14 cellular contexts compared by ENCODE assay signal in the genomic region with DNA sequence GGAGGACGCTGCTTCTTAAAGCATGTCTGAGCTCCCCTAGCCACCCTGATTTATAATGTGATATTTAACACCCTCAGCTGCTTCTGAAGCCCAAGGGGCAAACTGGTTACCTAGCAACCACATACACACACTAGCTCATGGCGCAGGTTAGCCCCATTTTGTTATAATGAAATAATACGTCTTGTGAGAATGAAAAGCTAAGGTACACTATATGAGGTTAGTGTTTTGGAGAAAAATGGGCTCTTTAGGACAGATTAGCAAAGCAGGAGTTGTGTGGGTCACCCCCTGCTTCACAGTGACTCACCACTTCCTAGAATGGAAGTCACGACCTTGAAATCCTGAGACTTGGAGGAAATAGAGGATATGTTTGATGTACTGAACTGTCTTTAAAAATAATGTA.
DNase-seq lines count a peak whose midpoint lies in the region; ATAC-seq and TF ChIP-seq lines count a peak whose summit lies in the region.
"Had no signal": no experiment of that assay in that cellular context is flagged by ENCODE, and none has a peak within 500 bp of the region (broad histone marks: within the 10 kb centered on the region; RNA-seq: fewer than 3 reads in every experiment).

No MANE protein-coding gene starts in this region.

- H3K9me3 ChIP-seq in neural cell (ENCODE audit: low read length) (no peaks in the 10 kb centered on the region), BE2C (no peaks in the 10 kb centered on the region; the same call in 1 of the 2 replicates)

- peaks cover 2% of the 10 kb centered on the region for H3K27me3 Mint-ChIP-seq in GM23338 (ENCODE audit: insufficient read depth, low read depth, poor library complexity)

- H4K20me1 ChIP-seq in GM23338 (replicated peaks; ENCODE audit: insufficient read depth) (no peaks in the 10 kb centered on the region), neural cell (ENCODE audit: insufficient read depth) (no peaks in the 10 kb centered on the region)

- H3K36me3 ChIP-seq in GM23338 (ENCODE audit: insufficient read depth) (no peaks in the 10 kb centered on the region), neural cell (ENCODE audit: insufficient read depth, low read length) (no peaks in the 10 kb centered on the region), BE2C (no peaks in the 10 kb centered on the region)
- H3K36me3 ChIP-seq: stomach had no signal

- H3K9me3 Mint-ChIP-seq in GM23338 = no peaks in the 10 kb centered on the region

- H3K9ac ChIP-seq in neural cell (ENCODE audit: low read length) = no peak overlapping the region

- H3K27ac Mint-ChIP-seq in GM23338 = no peak overlapping the region
- H3K27ac Mint-ChIP-seq: activated T-cell treated with anti-CD3 and anti-CD28 coated beads, Interleukin-2, amount 50 U/mL, for 72 hours; CD14-positive monocyte; mesothelial cell of epicardium had no signal

- peak; percentile 65 for TF ChIP-seq EP300 in neural cell (conservative IDR thresholded peaks at IDR 0.05; ENCODE audit: poor library complexity, severe bottlenecking)

- H2AFZ ChIP-seq in GM23338 (no peak overlapping the region), neural cell (ENCODE audit: low read depth, low read length) (no peak overlapping the region)

- peak; percentile 9 for DNase-seq in GM23338 (ENCODE audit: low spot score)
- DNase-seq in NCI-H69 (lab: John Stamatoyannopoulos, UW) = peak; percentile 56
- DNase-seq in dermis blood vessel endothelial cell = peak; percentile 62
- DNase-seq in stimulated activated naive CD4-positive, alpha-beta T cell treated with Interleukin-2 at 50 U/mL for 16 hours (lab: John Stamatoyannopoulos, UW) = no peak
- DNase-seq in GDM1 (lab: John Stamatoyannopoulos, UW) = no peak
- no peak for DNase-seq in BE2C
- DNase-seq: activated CD4-positive, CD25-positive, alpha-beta regulatory T cell treated with anti-CD3 and anti-CD28 coated beads, Interleukin-2, amount 50 U/mL, for 72 hours; activated T-cell treated with anti-CD3 and anti-CD28 coated beads, Interleukin-2, amount 50 U/mL, for 72 hours; hypothalamus; stomach had no signal

- H3K4me2 ChIP-seq in GM23338 (no peak overlapping the region), neural cell (ENCODE audit: low read length) (peak overlapping the region; percentile 34)

- H3K27ac ChIP-seq in GM23338 (ENCODE audit: low read depth) (no peak overlapping the region), neural cell (ENCODE audit: low read length) (peak overlapping the region; percentile 51)
- H3K27ac ChIP-seq: stomach had no signal

- TF ChIP-seq CTCF in GM23338 (conservative IDR thresholded peaks at IDR 0.05; ENCODE audit: low read depth in 2 of 2) (no peak), neural cell (IDR thresholded peaks at IDR 0.05; ENCODE audit: poor library complexity, severe bottlenecking) (no peak), BE2C (IDR thresholded peaks at IDR 0.05; ENCODE audit: low read depth, low read length) (no peak)

- H3K36me3 Mint-ChIP-seq in GM23338 (ENCODE audit: low read depth) = no peaks in the 10 kb centered on the region
- H3K36me3 Mint-ChIP-seq: CD14-positive monocyte, mesothelial cell of epicardium had no signal

- H3K4me1 Mint-ChIP-seq in GM23338 = no peaks in the 10 kb centered on the region
- H3K4me1 Mint-ChIP-seq: CD14-positive monocyte, mesothelial cell of epicardium had no signal

- TF ChIP-seq RAD21 in neural cell (conservative IDR thresholded peaks at IDR 0.05) = peak; percentile 22

- no peaks in the 10 kb centered on the region for H3K9me2 ChIP-seq in GM23338 (ENCODE audit: insufficient read depth)
- no peaks in the 10 kb centered on the region for H3K9me2 ChIP-seq in neural cell (ENCODE audit: insufficient read depth, low read length)

- H3F3A ChIP-seq in GM23338 (replicated peaks; ENCODE audit: low read depth) = no peaks in the 10 kb centered on the region
- no peaks in the 10 kb centered on the region for H3F3A ChIP-seq in neural cell (ENCODE audit: insufficient read depth, low read length, poor library complexity, severe bottlenecking)

- H3K4me3 ChIP-seq in GM23338 (no peak overlapping the region), neural cell (ENCODE audit: low read length) (peak overlapping the region; percentile 15), BE2C (ENCODE audit: low read depth, low read length) (no peak overlapping the region)
- H3K4me3 ChIP-seq: stomach had no signal

- H3K27me3 ChIP-seq in GM23338 (ENCODE audit: insufficient read depth) (no peaks in the 10 kb centered on the region), neural cell (ENCODE audit: insufficient read depth, low read depth, low read length) (no peaks in the 10 kb centered on the region), BE2C (no peaks in the 10 kb centered on the region)

- 0 out of 2 replicates have a peak, but pooled peaks cover 5% of the 10 kb centered on the region for H3K4me1 ChIP-seq in GM23338 (ENCODE audit: insufficient read depth)
- H3K4me1 ChIP-seq in BE2C = no peaks in the 10 kb centered on the region
- H3K4me1 ChIP-seq: stomach had no signal

- H3K79me2 ChIP-seq in GM23338 (replicated peaks; ENCODE audit: insufficient read depth) (no peaks in the 10 kb centered on the region), neural cell (replicated peaks; ENCODE audit: insufficient read depth, low read length) (no peaks in the 10 kb centered on the region)

- ATAC-seq in GM23338 = no peak
- ATAC-seq in HG02642 (IDR thresholded peaks at IDR 0.05; ENCODE audit: poor library complexity, unreplicated experiment) = no peak
- ATAC-seq: activated T-cell treated with anti-CD3 and anti-CD28 coated beads, Interleukin-2, amount 50 U/mL, for 72 hours had no signal

- no peak overlapping the region for H3K4me3 Mint-ChIP-seq in GM23338
- H3K4me3 Mint-ChIP-seq: activated T-cell treated with anti-CD3 and anti-CD28 coated beads, Interleukin-2, amount 50 U/mL, for 72 hours; CD14-positive monocyte; mesothelial cell of epicardium had no signal

TF ChIP-seq in neural cell, 6 proteins besides CTCF, POLR2A, EP300 and RAD21:
- TF ChIP-seq EZH2 (IDR thresholded peaks at IDR 0.05; ENCODE audit: borderline replicate concordance, insufficient read depth, low read length, poor library complexity, severe bottlenecking) = no peak
- TF ChIP-seq TAF1 (IDR thresholded peaks at IDR 0.05; ENCODE audit: low read depth) = no peak
- TF ChIP-seq POLR2AphosphoS5 (IDR thresholded peaks at IDR 0.05) = no peak
- TF ChIP-seq MXI1 (conservative IDR thresholded peaks at IDR 0.05; ENCODE audit: poor library complexity, severe bottlenecking) = no peak
- no peak for TF ChIP-seq SMC3 (conservative IDR thresholded peaks at IDR 0.05; ENCODE audit: poor library complexity)
- TF ChIP-seq, protein P1, sequence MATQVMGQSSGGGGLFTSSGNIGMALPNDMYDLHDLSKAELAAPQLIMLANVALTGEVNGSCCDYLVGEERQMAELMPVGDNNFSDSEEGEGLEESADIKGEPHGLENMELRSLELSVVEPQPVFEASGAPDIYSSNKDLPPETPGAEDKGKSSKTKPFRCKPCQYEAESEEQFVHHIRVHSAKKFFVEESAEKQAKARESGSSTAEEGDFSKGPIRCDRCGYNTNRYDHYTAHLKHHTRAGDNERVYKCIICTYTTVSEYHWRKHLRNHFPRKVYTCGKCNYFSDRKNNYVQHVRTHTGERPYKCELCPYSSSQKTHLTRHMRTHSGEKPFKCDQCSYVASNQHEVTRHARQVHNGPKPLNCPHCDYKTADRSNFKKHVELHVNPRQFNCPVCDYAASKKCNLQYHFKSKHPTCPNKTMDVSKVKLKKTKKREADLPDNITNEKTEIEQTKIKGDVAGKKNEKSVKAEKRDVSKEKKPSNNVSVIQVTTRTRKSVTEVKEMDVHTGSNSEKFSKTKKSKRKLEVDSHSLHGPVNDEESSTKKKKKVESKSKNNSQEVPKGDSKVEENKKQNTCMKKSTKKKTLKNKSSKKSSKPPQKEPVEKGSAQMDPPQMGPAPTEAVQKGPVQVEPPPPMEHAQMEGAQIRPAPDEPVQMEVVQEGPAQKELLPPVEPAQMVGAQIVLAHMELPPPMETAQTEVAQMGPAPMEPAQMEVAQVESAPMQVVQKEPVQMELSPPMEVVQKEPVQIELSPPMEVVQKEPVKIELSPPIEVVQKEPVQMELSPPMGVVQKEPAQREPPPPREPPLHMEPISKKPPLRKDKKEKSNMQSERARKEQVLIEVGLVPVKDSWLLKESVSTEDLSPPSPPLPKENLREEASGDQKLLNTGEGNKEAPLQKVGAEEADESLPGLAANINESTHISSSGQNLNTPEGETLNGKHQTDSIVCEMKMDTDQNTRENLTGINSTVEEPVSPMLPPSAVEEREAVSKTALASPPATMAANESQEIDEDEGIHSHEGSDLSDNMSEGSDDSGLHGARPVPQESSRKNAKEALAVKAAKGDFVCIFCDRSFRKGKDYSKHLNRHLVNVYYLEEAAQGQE (IDR thresholded peaks at IDR 0.05; ENCODE audit: borderline replicate concordance) = no peak

Comparison
In these comparisons a context has a peak if more than half of its experiments do, and no peak if none do; other contexts are left out.
1. DNase-seq: peak in GM23338 (single experiment), NCI-H69 (single experiment) and dermis blood vessel endothelial cell (single experiment); none in stimulated activated naive CD4-positive, alpha-beta T cell treated with Interleukin-2 at 50 U/mL for 16 hours (single experiment), GDM1 (single experiment) and BE2C (single experiment).